ENCODE assay signal across 28 cellular contexts in the genomic region with DNA sequence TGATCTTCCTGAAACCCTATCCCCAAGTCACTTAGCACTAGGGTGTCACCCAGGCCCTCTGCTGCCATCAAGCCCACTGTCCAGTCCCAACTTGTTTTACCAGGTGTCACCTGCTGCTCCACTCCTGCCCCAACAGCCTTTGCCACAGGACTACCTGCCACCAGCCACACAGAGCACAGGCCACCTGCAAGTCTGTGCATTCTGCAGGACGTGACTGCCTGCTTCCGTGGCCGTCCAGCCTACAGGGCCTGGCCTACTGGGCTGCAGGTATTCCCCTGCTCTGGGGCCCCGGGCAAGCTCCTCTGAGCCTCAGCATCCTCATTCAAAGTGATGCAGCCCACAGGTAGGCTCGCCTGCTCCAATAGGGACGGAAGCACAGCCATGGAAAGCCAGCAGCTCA. TPM values are rescaled to one million over a fixed set of nuclear protein-coding genes. Genes with fewer than 3 reads are reported as not detected.
"Had no signal": no experiment of that assay in that cellular context is flagged by ENCODE, and none has a peak within 500 bp of the region (broad histone marks: within the 10 kb centered on the region; RNA-seq: fewer than 3 reads in every experiment).

No MANE protein-coding gene starts in this region.

- H3K27ac Mint-ChIP-seq: activated CD4-positive, alpha-beta memory T cell treated with anti-CD3 and anti-CD28 coated beads, Interleukin-2, amount 10 ng/mL, durations not matched to agents 7 days and 5 days; activated CD4-positive, alpha-beta T cell treated with anti-CD3 and anti-CD28 coated beads, Interleukin-2, amount 10 ng/mL, durations not matched to agents 24 days and 14 days; activated naive CD4-positive, alpha-beta T cell treated with anti-CD3 and anti-CD28 coated beads, Interleukin-2, amount 50 U/mL, for 72 hours had no signal

- H3K4me3 Mint-ChIP-seq: activated CD4-positive, alpha-beta memory T cell treated with anti-CD3 and anti-CD28 coated beads, Interleukin-2, amount 10 ng/mL, durations not matched to agents 7 days and 5 days; activated T-helper 1 cell treated with anti-CD3 and anti-CD28 coated beads, Interleukin-12 subunit alpha, Interleukin-12 subunit beta, Interleukin-2, Interleukin-4 antibody, amounts not matched to agents 30 ng/mL and 10 ng/mL and 1 ng/mL, durations not matched to agents 14 hours and 24 hours and 36 hours; central memory CD8-positive, alpha-beta T cell; nephron progenitor cell had no signal

- H3K9me3 ChIP-seq: esophagus muscularis mucosa, gastroesophageal sphincter, spleen, thoracic aorta, upper lobe of left lung had no signal

- H3K27ac ChIP-seq: dorsolateral prefrontal cortex, esophagus muscularis mucosa, gastroesophageal sphincter, SK-N-MC, thoracic aorta had no signal

- H3K36me3 ChIP-seq: gastroesophageal sphincter, upper lobe of left lung had no signal

- H3K4me3 ChIP-seq: dorsolateral prefrontal cortex, esophagus muscularis mucosa, gastroesophageal sphincter, SK-N-MC, spleen, thoracic aorta, upper lobe of left lung had no signal

- DNase-seq: activated CD4-positive, alpha-beta memory T cell treated with anti-CD3 and anti-CD28 coated beads, Interleukin-2, amount 10 ng/mL, durations not matched to agents 7 days and 5 days; activated CD4-positive, alpha-beta T cell treated with anti-CD3 and anti-CD28 coated beads, Interleukin-2, amount 10 ng/mL, durations not matched to agents 24 days and 14 days; activated gamma-delta T cell treated with Interleukin-2 at 50 U/mL for 16 hours; dorsolateral prefrontal cortex; effector memory CD8-positive, alpha-beta T cell; head of caudate nucleus; left ventricle myocardium superior; mammary epithelial cell; midbrain; nephron progenitor cell; posterior cingulate gyrus; retina; spleen; stimulated activated CD4-positive, alpha-beta T cell treated with anti-CD3 and anti-CD28 coated beads, Interleukin-4, amount 100 ng/mL, for 1 hour; stimulated activated naive CD4-positive, alpha-beta T cell treated with Interleukin-2 at 50 U/mL for 16 hours; T1000 had no signal

- FAIRE-seq: astrocyte, colon, islet of Langerhans had no signal

- ATAC-seq: activated naive CD4-positive, alpha-beta T cell treated with anti-CD3 and anti-CD28 coated beads, Interleukin-2, amount 50 U/mL, for 72 hours; effector memory CD8-positive, alpha-beta T cell; gastroesophageal sphincter; left ventricle myocardium superior had no signal

- H3K9me3 Mint-ChIP-seq: activated CD4-positive, alpha-beta memory T cell treated with anti-CD3 and anti-CD28 coated beads, Interleukin-2, amount 10 ng/mL, durations not matched to agents 7 days and 5 days; activated CD4-positive, alpha-beta T cell treated with anti-CD3 and anti-CD28 coated beads, Interleukin-2, amount 10 ng/mL, durations not matched to agents 24 days and 14 days; activated naive CD4-positive, alpha-beta T cell treated with anti-CD3 and anti-CD28 coated beads, Interleukin-2, amount 50 U/mL, for 72 hours; activated T-helper 1 cell treated with anti-CD3 and anti-CD28 coated beads, Interleukin-12 subunit alpha, Interleukin-12 subunit beta, Interleukin-2, Interleukin-4 antibody, amounts not matched to agents 30 ng/mL and 10 ng/mL and 1 ng/mL, durations not matched to agents 14 hours and 24 hours and 36 hours; central memory CD8-positive, alpha-beta T cell; effector memory CD8-positive, alpha-beta T cell; nephron progenitor cell had no signal

- H3K27me3 Mint-ChIP-seq: activated CD4-positive, alpha-beta memory T cell treated with anti-CD3 and anti-CD28 coated beads, Interleukin-2, amount 10 ng/mL, durations not matched to agents 7 days and 5 days; activated CD4-positive, alpha-beta T cell treated with anti-CD3 and anti-CD28 coated beads, Interleukin-2, amount 10 ng/mL, durations not matched to agents 24 days and 14 days; central memory CD8-positive, alpha-beta T cell; effector memory CD8-positive, alpha-beta T cell had no signal

- H3K27me3 ChIP-seq: dorsolateral prefrontal cortex, esophagus muscularis mucosa, gastroesophageal sphincter, spleen, upper lobe of left lung had no signal

RNA-seq across cellular contexts. Expression of a gene that starts 5.0 kb away (rescaled TPM):
- total RNA-seq: activated CD4-positive, alpha-beta memory T cell treated with anti-CD3 and anti-CD28 coated beads, Interleukin-2, amount 10 ng/mL, durations not matched to agents 7 days and 5 days; activated CD4-positive, alpha-beta T cell treated with anti-CD3 and anti-CD28 coated beads, Interleukin-2, amount 10 ng/mL, durations not matched to agents 24 days and 14 days; activated naive CD4-positive, alpha-beta T cell treated with anti-CD3 and anti-CD28 coated beads, Interleukin-2, amount 50 U/mL, for 72 hours; activated T-helper 1 cell treated with anti-CD3 and anti-CD28 coated beads, Interleukin-12 subunit alpha, Interleukin-12 subunit beta, Interleukin-2, Interleukin-4 antibody, amounts not matched to agents 30 ng/mL and 10 ng/mL and 1 ng/mL, durations not matched to agents 14 hours and 24 hours and 36 hours; astrocyte; esophagus muscularis mucosa; gastroesophageal sphincter; spleen; thoracic aorta; upper lobe of left lung had no signal

RNA-seq across cellular contexts. Expression of a gene that starts 25.9 kb away (rescaled TPM):
- total RNA-seq: activated CD4-positive, alpha-beta memory T cell treated with anti-CD3 and anti-CD28 coated beads, Interleukin-2, amount 10 ng/mL, durations not matched to agents 7 days and 5 days; activated CD4-positive, alpha-beta T cell treated with anti-CD3 and anti-CD28 coated beads, Interleukin-2, amount 10 ng/mL, durations not matched to agents 24 days and 14 days; activated naive CD4-positive, alpha-beta T cell treated with anti-CD3 and anti-CD28 coated beads, Interleukin-2, amount 50 U/mL, for 72 hours; activated T-helper 1 cell treated with anti-CD3 and anti-CD28 coated beads, Interleukin-12 subunit alpha, Interleukin-12 subunit beta, Interleukin-2, Interleukin-4 antibody, amounts not matched to agents 30 ng/mL and 10 ng/mL and 1 ng/mL, durations not matched to agents 14 hours and 24 hours and 36 hours; astrocyte; left ventricle myocardium superior; mammary epithelial cell; omental fat pad; thoracic aorta had no signal
- polyA plus RNA-seq: mammary epithelial cell had no signal
